ENCODE assay signal across 14 cellular contexts in the genomic region with DNA sequence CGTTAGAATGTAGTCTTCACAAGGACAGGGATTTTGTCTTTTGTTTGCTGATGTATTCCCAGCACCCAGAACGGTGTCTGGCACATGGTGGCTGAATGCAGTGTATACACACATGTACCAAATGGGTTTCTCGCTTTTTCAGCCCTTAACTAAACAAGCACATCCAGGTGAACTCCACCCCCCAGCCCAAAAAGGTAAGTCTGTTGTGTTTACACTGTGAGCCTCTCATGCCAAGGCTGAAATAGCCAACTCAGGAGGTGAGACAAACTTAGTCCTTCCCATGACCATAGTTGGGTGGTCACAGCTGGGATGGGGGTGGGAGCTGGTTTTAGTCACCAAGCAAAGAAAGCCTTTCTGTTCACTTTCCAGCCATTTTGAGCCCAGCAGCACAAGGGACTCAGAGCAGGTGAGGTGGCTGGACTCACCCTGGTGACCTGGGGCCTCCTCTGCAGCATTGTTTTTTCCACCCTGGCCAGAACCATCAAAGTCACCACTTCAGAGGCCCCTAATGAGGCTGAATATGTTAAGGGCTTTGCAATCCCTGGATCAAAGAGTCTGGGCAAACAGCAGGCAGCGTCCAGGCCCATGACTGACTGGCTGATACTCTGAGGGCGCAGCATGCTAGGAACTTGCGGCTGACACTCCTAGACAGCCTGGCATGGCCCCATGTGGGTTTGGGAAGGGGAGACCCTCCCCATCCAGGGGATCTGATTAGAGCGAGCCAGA. TPM values are rescaled to one million over a fixed set of nuclear protein-coding genes. Genes with fewer than 3 reads are reported as not detected.
A peak's percentile ranks its signal among the peaks of the same experiment; 100 is the strongest.
DNase-seq lines count a peak whose midpoint lies in the region; ATAC-seq and TF ChIP-seq lines count a peak whose summit lies in the region.
"Had no signal": no experiment of that assay in that cellular context is flagged by ENCODE, and none has a peak within 500 bp of the region (broad histone marks: within the 10 kb centered on the region; RNA-seq: fewer than 3 reads in every experiment).

No MANE protein-coding gene starts in this region.

- H3K4me3 ChIP-seq in left ventricle myocardium inferior (no peak overlapping the region), upper lobe of right lung (no peak overlapping the region), spleen (no peak overlapping the region)
- H3K4me3 ChIP-seq: testis had no signal

- peaks cover 13% of the 10 kb centered on the region for H3K36me3 ChIP-seq in left ventricle myocardium inferior
- H3K36me3 ChIP-seq in upper lobe of right lung: peaks cover 11% of the 10 kb centered on the region
- no peaks in the 10 kb centered on the region for H3K36me3 ChIP-seq in spleen

- H3K4me1 Mint-ChIP-seq in dendritic cell treated with granulocyte-macrophage colony-stimulating factor and Interleukin-4, amounts not matched to agents 40 ng/mL and 50 ng/mL, for 4 days (ENCODE audit: low read depth): peaks cover 37% of the 10 kb centered on the region
- peaks cover 58% of the 10 kb centered on the region for H3K4me1 Mint-ChIP-seq in mesothelial cell of epicardium

- ATAC-seq in upper lobe of right lung: no peak
- ATAC-seq in GM21786 (IDR thresholded peaks at IDR 0.05; ENCODE audit: unreplicated experiment): no peak
- ATAC-seq: activated naive CD4-positive, alpha-beta T cell treated with anti-CD3 and anti-CD28 coated beads, Interleukin-2, amount 50 U/mL, for 72 hours; natural killer cell; SK-N-SH treated with all-trans-retinoic acid at 6 μM for 48 hours had no signal

- H3K36me3 Mint-ChIP-seq in dendritic cell treated with granulocyte-macrophage colony-stimulating factor and Interleukin-4, amounts not matched to agents 40 ng/mL and 50 ng/mL, for 4 days (ENCODE audit: low read depth): no peaks in the 10 kb centered on the region
- no peaks in the 10 kb centered on the region for H3K36me3 Mint-ChIP-seq in mesothelial cell of epicardium
- H3K36me3 Mint-ChIP-seq: activated naive CD4-positive, alpha-beta T cell treated with anti-CD3 and anti-CD28 coated beads, Interleukin-2, amount 50 U/mL, for 72 hours; natural killer cell had no signal

- H3K27me3 ChIP-seq in left ventricle myocardium inferior (ENCODE audit: low read depth): no peaks in the 10 kb centered on the region
- H3K27me3 ChIP-seq in upper lobe of right lung: no peaks in the 10 kb centered on the region
- no peaks in the 10 kb centered on the region for H3K27me3 ChIP-seq in spleen (replicated peaks in 1 of 7)
- H3K27me3 ChIP-seq: testis had no signal

- H3K9me3 Mint-ChIP-seq in dendritic cell treated with granulocyte-macrophage colony-stimulating factor and Interleukin-4, amounts not matched to agents 40 ng/mL and 50 ng/mL, for 4 days: no peaks in the 10 kb centered on the region
- H3K9me3 Mint-ChIP-seq in mesothelial cell of epicardium: no peaks in the 10 kb centered on the region
- H3K9me3 Mint-ChIP-seq: activated naive CD4-positive, alpha-beta T cell treated with anti-CD3 and anti-CD28 coated beads, Interleukin-2, amount 50 U/mL, for 72 hours; natural killer cell had no signal

- H3K27me3 Mint-ChIP-seq in dendritic cell treated with granulocyte-macrophage colony-stimulating factor and Interleukin-4, amounts not matched to agents 40 ng/mL and 50 ng/mL, for 4 days: no peaks in the 10 kb centered on the region
- H3K27me3 Mint-ChIP-seq in mesothelial cell of epicardium (ENCODE audit: low read depth): no peaks in the 10 kb centered on the region

- DNase-seq in left ventricle myocardium inferior: no peak
- no peak for DNase-seq in cardiac septum (ENCODE audit: low spot score)
- no peak for DNase-seq in mesothelial cell of epicardium (ENCODE audit: low spot score in 2 of 2, unreplicated experiment in 2 of 2)
- DNase-seq in upper lobe of right lung: no peak
- no peak for DNase-seq in spleen
- no peak for DNase-seq in activated CD4-positive, alpha-beta T cell treated with anti-CD3 and anti-CD28 coated beads, Interleukin-2, amount 50 U/mL, for 4 hours
- DNase-seq: natural killer cell, testis had no signal

- intact Hi-C loops in left ventricle myocardium inferior (cut with micrococcal nuclease) (no loop called here), cardiac septum (cut with DNase I) (no loop called here), upper lobe of right lung (cut with DNase I) (no loop called here), spleen (cut with DNase I; ENCODE audit: low total_unique reads) (no loop called here)
- intact Hi-C loops in dendritic cell treated with granulocyte-macrophage colony-stimulating factor and Interleukin-4, amounts not matched to agents 40 ng/mL and 50 ng/mL, for 4 days (cut with micrococcal nuclease): no loop called here

- H3K27ac ChIP-seq in left ventricle myocardium inferior (replicated peaks) (peak overlapping the region; percentile 56), upper lobe of right lung (peak overlapping the region; percentile 58), spleen (no peak overlapping the region)
- H3K27ac ChIP-seq: testis had no signal

- TF ChIP-seq POLR2A in spleen (IDR thresholded peaks at IDR 0.05): no peak

- H3K9me3 ChIP-seq in left ventricle myocardium inferior (replicated peaks) (no peaks in the 10 kb centered on the region), upper lobe of right lung (no peaks in the 10 kb centered on the region), spleen (no peaks in the 10 kb centered on the region)
- H3K9me3 ChIP-seq: testis had no signal

- TF ChIP-seq CTCF in left ventricle myocardium inferior (IDR thresholded peaks at IDR 0.05; ENCODE audit: borderline replicate concordance) (no peak), mesothelial cell of epicardium (IDR thresholded peaks at IDR 0.05; ENCODE audit: unreplicated experiment) (no peak), upper lobe of right lung (IDR thresholded peaks at IDR 0.05) (no peak), spleen (IDR thresholded peaks at IDR 0.05 in 8 of 11, conservative IDR thresholded peaks at IDR 0.05 in 3 of 11) (no peak)

- H3K27ac Mint-ChIP-seq in dendritic cell treated with granulocyte-macrophage colony-stimulating factor and Interleukin-4, amounts not matched to agents 40 ng/mL and 50 ng/mL, for 4 days: peak overlapping the region; percentile 23
- peak overlapping the region; percentile 73 for H3K27ac Mint-ChIP-seq in mesothelial cell of epicardium
- H3K27ac Mint-ChIP-seq: activated naive CD4-positive, alpha-beta T cell treated with anti-CD3 and anti-CD28 coated beads, Interleukin-2, amount 50 U/mL, for 72 hours; natural killer cell had no signal

- peaks cover 79% of the 10 kb centered on the region for H3K4me1 ChIP-seq in left ventricle myocardium inferior
- H3K4me1 ChIP-seq in upper lobe of right lung: peaks cover 57% of the 10 kb centered on the region
- peaks cover 3 to 43% (median 22%) of the 10 kb centered on the region in 6 donors for H3K4me1 ChIP-seq in spleen

- WGBS in spleen, 5 donors: 84 to 93% (median 88%) methylated on average over 6 to 7 of the region's 7 CpGs

- H3K4me3 Mint-ChIP-seq in dendritic cell treated with granulocyte-macrophage colony-stimulating factor and Interleukin-4, amounts not matched to agents 40 ng/mL and 50 ng/mL, for 4 days: no peak overlapping the region
- no peak overlapping the region for H3K4me3 Mint-ChIP-seq in mesothelial cell of epicardium
- H3K4me3 Mint-ChIP-seq: natural killer cell had no signal

RNA-seq across cellular contexts. Expression of a gene that starts 8.7 kb away (rescaled TPM):
- total RNA-seq in left ventricle myocardium inferior: 30.2 TPM
- 7.6 TPM for total RNA-seq in cardiac septum
- 3.3 to 4.3 TPM (median 3.4 TPM) in 3 replicates for total RNA-seq in mesothelial cell of epicardium
- total RNA-seq in upper lobe of right lung: 29.1 TPM
- under 1 TPM in 6 of 7 donors, not detected in 1; 0.43 to 0.65 (median 0.47) TPM for total RNA-seq in spleen
- polyA plus RNA-seq in spleen: 1 to 10 TPM in 1 of 3 donors, under 1 TPM in 2; 0.41 to 1.0 (median 0.74) TPM

RNA-seq across cellular contexts. Expression of a gene that starts 10.4 kb away (rescaled TPM):
- total RNA-seq in left ventricle myocardium inferior (35.7 TPM), cardiac septum (42.2 TPM), mesothelial cell of epicardium (27.9 to 29.3 TPM (median 28.7 TPM) in 3 replicates), upper lobe of right lung (16.2 TPM), spleen (10 to 100 TPM in 2 of 7 donors, 1 to 10 TPM in 5; 3.1 to 18.1 (median 6.8) TPM)
- polyA plus RNA-seq in spleen: 1 to 10 TPM; 3.3 to 9.7 (median 6.1) TPM

RNA-seq across cellular contexts. Expression of a gene that starts 43.6 kb away (rescaled TPM):
- total RNA-seq in left ventricle myocardium inferior (0.27 TPM), cardiac septum (not detected), mesothelial cell of epicardium (11.9 to 12.9 TPM (median 12.7 TPM) in 3 replicates), upper lobe of right lung (10.5 TPM), spleen (1 to 10 TPM in 4 of 7 donors, under 1 TPM in 3; 0.44 to 2.1 (median 1.1) TPM)
- polyA plus RNA-seq in spleen: 1 to 10 TPM in 1 of 3 donors, under 1 TPM in 2; 0.67 to 1.1 (median 0.89) TPM
- total RNA-seq: M059J, skeletal muscle tissue had no signal

Comparison
In these comparisons a context has a peak if more than half of its experiments do, and no peak if none do; other contexts are left out.
1. H3K27ac ChIP-seq: peak in left ventricle myocardium inferior (single experiment) and upper lobe of right lung (single experiment); none in spleen (0 of 8).